Comparison of ENCODE assay signal across 9 cellular contexts in the genomic region with DNA sequence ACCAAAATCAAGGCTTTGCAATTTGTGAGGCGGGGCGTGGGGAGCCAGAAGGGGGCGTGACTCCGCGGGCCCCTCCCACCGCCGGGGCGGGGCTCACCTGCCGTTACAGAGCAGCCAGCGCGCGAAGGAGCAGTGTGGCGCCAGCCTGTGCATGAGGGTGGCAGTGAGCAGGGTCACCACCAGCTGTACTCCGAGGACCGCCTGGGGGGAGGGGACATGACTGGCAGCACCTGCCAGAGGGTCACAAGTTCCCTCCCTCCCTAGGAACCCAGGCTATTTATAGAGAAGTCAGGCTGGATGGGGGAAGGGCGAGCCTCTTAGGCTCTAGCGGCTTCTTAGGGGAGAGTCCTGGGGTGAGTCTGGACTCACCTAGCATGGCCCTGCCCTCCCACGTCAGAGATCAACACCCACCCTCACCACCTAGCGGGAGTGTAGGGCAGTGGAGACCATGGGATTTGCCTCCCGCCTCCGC. TPM values are rescaled to one million over a fixed set of nuclear protein-coding genes. Genes with fewer than 3 reads are reported as not detected.
DNase-seq lines count a peak whose midpoint lies in the region; ATAC-seq and TF ChIP-seq lines count a peak whose summit lies in the region.
"Had no signal": no experiment of that assay in that cellular context is flagged by ENCODE, and none has a peak within 500 bp of the region (broad histone marks: within the 10 kb centered on the region; RNA-seq: fewer than 3 reads in every experiment).

No MANE protein-coding gene starts in this region.

- no peak overlapping the region for H3K23ac ChIP-seq in mesendoderm (ENCODE audit: low read length)

- DNase-seq in CD14-positive monocyte (ENCODE audit: low spot score) (no peak), MV-4-11 (lab: John Stamatoyannopoulos, UW) (peak; percentile 48), mesendoderm (peak; percentile 84), HPDE6-E6E7 (ENCODE audit: extremely low spot score) (no peak), smooth muscle cell (lab: John Stamatoyannopoulos, UW; ENCODE audit: unreplicated experiment) (no peak)
- peak; percentile 28 for DNase-seq in activated T-cell treated with anti-CD3 and anti-CD28 coated beads, Interleukin-2, amount 50 U/mL, for 4 hours

- peak overlapping the region; percentile 33 for H3K4me2 ChIP-seq in mesendoderm (ENCODE audit: low read length)
- no peak overlapping the region for H3K4me2 ChIP-seq in smooth muscle cell

- H3K27ac Mint-ChIP-seq in CD14-positive monocyte = no peak overlapping the region
- H3K27ac Mint-ChIP-seq: activated naive CD8-positive, alpha-beta T cell had no signal

- no peak overlapping the region for H3K4ac ChIP-seq in mesendoderm (ENCODE audit: low read depth, low read length)

- H4K8ac ChIP-seq in mesendoderm (ENCODE audit: low read depth, low read length) = no peak overlapping the region

- peaks cover 10 to 26% (median 13%) of the 10 kb centered on the region in 7 donors for H3K9me3 Mint-ChIP-seq in CD14-positive monocyte
- no peaks in the 10 kb centered on the region for H3K9me3 Mint-ChIP-seq in activated T-cell treated with anti-CD3 and anti-CD28 coated beads, Interleukin-2, amount 50 U/mL, for 4 hours

- H3K56ac ChIP-seq in mesendoderm (ENCODE audit: low read length) = peak overlapping the region; percentile 30

- WGBS in mesendoderm (ENCODE audit: extremely low coverage, insufficient coverage, low lambda C conversion rate) = no CpG with 5 or more reads among the region's 21 CpGs
- WGBS in smooth muscle cell (ENCODE audit: low lambda C conversion rate) = 26% methylated on average over 19 of the region's 21 CpGs

- H3K18ac ChIP-seq in mesendoderm (ENCODE audit: low read length) = no peak overlapping the region

- ATAC-seq in activated T-cell treated with anti-CD3 and anti-CD28 coated beads, Interleukin-2, amount 50 U/mL, for 4 hours = no peak
- ATAC-seq in GM21529 (IDR thresholded peaks at IDR 0.05; ENCODE audit: unreplicated experiment) (no peak), GM18867 (IDR thresholded peaks at IDR 0.05; ENCODE audit: unreplicated experiment) (no peak)

- H4K5ac ChIP-seq in mesendoderm (ENCODE audit: low read length) = no peak overlapping the region

- H4K20me1 ChIP-seq in smooth muscle cell (ENCODE audit: low read depth) = no peaks in the 10 kb centered on the region

- no peak for TF ChIP-seq CTCF in CD14-positive monocyte (IDR thresholded peaks at IDR 0.05)
- no peak for TF ChIP-seq CTCF in smooth muscle cell (IDR thresholded peaks at IDR 0.05; ENCODE audit: borderline replicate concordance, insufficient read depth, poor library complexity, severe bottlenecking)

- H3K36me3 Mint-ChIP-seq in CD14-positive monocyte = peaks cover 0 to 5% of the 10 kb centered on the region in 2 donors
- H3K36me3 Mint-ChIP-seq in activated T-cell treated with anti-CD3 and anti-CD28 coated beads, Interleukin-2, amount 50 U/mL, for 4 hours (ENCODE audit: insufficient read depth) = peaks cover 9% of the 10 kb centered on the region

- H2BK15ac ChIP-seq in mesendoderm (replicated peaks; ENCODE audit: low read depth) = no peak overlapping the region

- H3K36me3 ChIP-seq in mesendoderm (ENCODE audit: control insufficient read depth, insufficient read depth, low read length) (no peaks in the 10 kb centered on the region), smooth muscle cell (ENCODE audit: low read depth) (no peaks in the 10 kb centered on the region)

- no peak overlapping the region for H2AK5ac ChIP-seq in mesendoderm (ENCODE audit: low read length)

- H3K4me1 ChIP-seq in mesendoderm (ENCODE audit: control insufficient read depth, low read depth, low read length) (peaks cover 2% of the 10 kb centered on the region), smooth muscle cell (ENCODE audit: low read depth) (peaks cover 3% of the 10 kb centered on the region)

- peaks cover 1% of the 10 kb centered on the region for H3K79me1 ChIP-seq in mesendoderm (ENCODE audit: low read length)

- peaks cover 28% of the 10 kb centered on the region for H3K4me1 Mint-ChIP-seq in CD14-positive monocyte
- H3K4me1 Mint-ChIP-seq in activated T-cell treated with anti-CD3 and anti-CD28 coated beads, Interleukin-2, amount 50 U/mL, for 4 hours (ENCODE audit: low read depth) = peaks cover 25% of the 10 kb centered on the region

- no peak overlapping the region for H2BK120ac ChIP-seq in mesendoderm (ENCODE audit: low read depth, low read length)

- H3K27me3 ChIP-seq in mesendoderm (ENCODE audit: insufficient read depth, low read length, poor library complexity) (no peaks in the 10 kb centered on the region), smooth muscle cell (ENCODE audit: low read depth) (no peaks in the 10 kb centered on the region)

- H3F3A ChIP-seq in smooth muscle cell (ENCODE audit: low read depth) = no peaks in the 10 kb centered on the region

- H3K79me2 ChIP-seq in mesendoderm (ENCODE audit: control insufficient read depth, insufficient read depth, low read length) (no peaks in the 10 kb centered on the region), smooth muscle cell (ENCODE audit: low read depth) (peaks cover 9% of the 10 kb centered on the region)

- H3K4me3 ChIP-seq in mesendoderm (ENCODE audit: low read length) (no peak overlapping the region), smooth muscle cell (no peak overlapping the region)

- no peak overlapping the region for H2BK5ac ChIP-seq in mesendoderm (ENCODE audit: low read length)

- no peak overlapping the region for H2AFZ ChIP-seq in smooth muscle cell (ENCODE audit: low read depth)

- intact Hi-C loops in CD14-positive monocyte (cut with micrococcal nuclease) = loop anchor here (5.0 kb wide), 1 partner anchor 82 kb away; no protein-coding TSS in a partner anchor

- no peak overlapping the region for H3K27ac ChIP-seq in mesendoderm (ENCODE audit: low read depth, low read length)
- H3K27ac ChIP-seq in smooth muscle cell (ENCODE audit: low read depth) = no peak overlapping the region

- peaks cover 4 to 6% (median 5%) of the 10 kb centered on the region in 3 donors for H3K27me3 Mint-ChIP-seq in CD14-positive monocyte (ENCODE audit: low read depth in 3 of 3)
- H3K27me3 Mint-ChIP-seq in activated T-cell treated with anti-CD3 and anti-CD28 coated beads, Interleukin-2, amount 50 U/mL, for 4 hours (ENCODE audit: low read depth) = no peaks in the 10 kb centered on the region
- H3K27me3 Mint-ChIP-seq: activated naive CD8-positive, alpha-beta T cell had no signal

- H3K9ac ChIP-seq in mesendoderm (ENCODE audit: low read length) (peak overlapping the region; percentile 24), smooth muscle cell (ENCODE audit: low read depth) (no peak overlapping the region)

- no peaks in the 10 kb centered on the region for H3K9me3 ChIP-seq in smooth muscle cell (replicated peaks; ENCODE audit: low read depth)

- H3K4me3 Mint-ChIP-seq in CD14-positive monocyte = peak overlapping the region; percentile 54 to 78
- no peak overlapping the region for H3K4me3 Mint-ChIP-seq in activated T-cell treated with anti-CD3 and anti-CD28 coated beads, Interleukin-2, amount 50 U/mL, for 4 hours

RNA-seq across cellular contexts. Expression of a gene that starts 3.6 kb away (rescaled TPM):
- 10 to 100 TPM; 14.3 to 15.3 TPM for polyA plus RNA-seq in CD14-positive monocyte
- 10 to 100 TPM; 42.3 to 43.2 (median 43.1) TPM for total RNA-seq in activated T-cell treated with anti-CD3 and anti-CD28 coated beads, Interleukin-2, amount 50 U/mL, for 4 hours
- polyA plus RNA-seq in mesendoderm (2013, experiment 1 of 2) = 16.8 TPM
- polyA plus RNA-seq in mesendoderm (2013, experiment 2 of 2) = 16.4 TPM
- total RNA-seq in smooth muscle cell = 20.3 and 30.3 TPM in 2 replicates
- 40.6 and 47.8 TPM in 2 replicates for polyA plus RNA-seq in smooth muscle cell

RNA-seq across cellular contexts. Expression of a gene that starts 35.3 kb away (rescaled TPM):
- polyA plus RNA-seq in CD14-positive monocyte = under 1 TPM; 0.15 to 0.30 TPM
- total RNA-seq in activated T-cell treated with anti-CD3 and anti-CD28 coated beads, Interleukin-2, amount 50 U/mL, for 4 hours = 1 to 10 TPM; 2.2 to 3.7 (median 2.3) TPM
- polyA plus RNA-seq in mesendoderm (2013, experiment 1 of 2) = 0.28 TPM
- polyA plus RNA-seq in mesendoderm (2013, experiment 2 of 2) = 0.57 TPM
- total RNA-seq in smooth muscle cell = 0.40 TPM in 1 of 2 replicates, not detected in the other
- 2.9 and 4.4 TPM in 2 replicates for polyA plus RNA-seq in smooth muscle cell

RNA-seq across cellular contexts. Expression of a gene that starts 57.2 kb away (rescaled TPM):
- 10 to 100 TPM; 31.6 to 36.5 TPM for polyA plus RNA-seq in CD14-positive monocyte
- 10 to 100 TPM; 38.0 to 43.1 (median 38.6) TPM for total RNA-seq in activated T-cell treated with anti-CD3 and anti-CD28 coated beads, Interleukin-2, amount 50 U/mL, for 4 hours
- 14.8 TPM for polyA plus RNA-seq in mesendoderm (2013, experiment 1 of 2)
- polyA plus RNA-seq in mesendoderm (2013, experiment 2 of 2) = 13.9 TPM
- total RNA-seq in smooth muscle cell = 6.6 and 10.0 TPM in 2 replicates
- polyA plus RNA-seq in smooth muscle cell = 15.7 and 25.9 TPM in 2 replicates

RNA-seq across cellular contexts. Expression of a gene that starts 57.3 kb away (rescaled TPM):
- polyA plus RNA-seq in CD14-positive monocyte (10 to 100 TPM; 62.2 to 66.6 TPM), smooth muscle cell (93.5 and 94.8 TPM in 2 replicates)
- total RNA-seq in activated T-cell treated with anti-CD3 and anti-CD28 coated beads, Interleukin-2, amount 50 U/mL, for 4 hours = 100 to 1,000 TPM; 110 to 120 (median 118) TPM
- polyA plus RNA-seq in mesendoderm (2013, experiment 1 of 2) = 99.8 TPM
- 105 TPM for polyA plus RNA-seq in mesendoderm (2013, experiment 2 of 2)
- 47.5 and 59.6 TPM in 2 replicates for total RNA-seq in smooth muscle cell

Comparison
In these comparisons a context has a peak if more than half of its experiments do, and no peak if none do; other contexts are left out.
1. DNase-seq: peak in MV-4-11 (single experiment), activated T-cell treated with anti-CD3 and anti-CD28 coated beads, Interleukin-2, amount 50 U/mL, for 4 hours (single experiment) and mesendoderm (single experiment); none in CD14-positive monocyte (single experiment), HPDE6-E6E7 (single experiment) and smooth muscle cell (single experiment).